ENCODE assay signal across 23 cellular contexts in the genomic region with DNA sequence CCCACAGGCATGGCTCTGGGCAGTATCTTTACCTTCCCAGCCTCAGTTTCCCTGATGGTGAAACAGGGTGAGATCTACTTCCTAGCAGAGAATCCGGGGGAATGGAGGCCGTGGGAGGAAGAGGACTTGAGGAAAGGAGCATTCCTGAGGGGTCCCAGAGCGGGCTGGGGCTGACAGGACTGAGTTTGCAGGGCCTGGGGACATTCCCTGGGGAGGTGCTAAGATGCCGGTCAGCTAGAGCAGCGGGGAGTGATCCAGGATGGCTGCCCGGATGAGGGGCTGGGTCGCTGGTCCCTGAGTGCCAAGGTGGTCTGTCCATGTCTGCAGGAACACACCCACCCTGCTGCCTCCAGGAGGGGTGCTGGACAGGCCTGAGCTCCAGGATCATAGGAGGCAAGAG.
"Had no signal": no experiment of that assay in that cellular context is flagged by ENCODE, and none has a peak within 500 bp of the region (broad histone marks: within the 10 kb centered on the region; RNA-seq: fewer than 3 reads in every experiment).

No MANE protein-coding gene starts in this region.

- ATAC-seq: activated CD8-positive, alpha-beta T cell treated with anti-CD3 and anti-CD28 coated beads for 36 hours; activated T-cell treated with anti-CD3 and anti-CD28 coated beads, Interleukin-2, amount 50 U/mL, for 72 hours; activated T-helper 17 cell treated with anti-CD3 and anti-CD28 coated beads, Interleukin-2, amount 50 U/mL, for 72 hours; Panc1 had no signal

- H3K4me3 ChIP-seq: ascending aorta, breast epithelium, SJCRH30, SK-N-MC had no signal

- H3K36me3 Mint-ChIP-seq: activated naive CD8-positive, alpha-beta T cell treated with anti-CD3 and anti-CD28 coated beads, Interleukin-2, amount 10 ng/mL, durations not matched to agents 7 days and 5 days had no signal

- H3K9me3 Mint-ChIP-seq: activated CD4-positive, alpha-beta T cell treated with anti-CD3 and anti-CD28 coated beads, Interleukin-2, amount 10 ng/mL, durations not matched to agents 24 days and 14 days; activated CD8-positive, alpha-beta T cell treated with anti-CD3 and anti-CD28 coated beads for 36 hours; activated naive CD8-positive, alpha-beta T cell treated with anti-CD3 and anti-CD28 coated beads, Interleukin-2, amount 10 ng/mL, durations not matched to agents 7 days and 5 days; activated T-cell treated with anti-CD3 and anti-CD28 coated beads, Interleukin-2, amount 50 U/mL, for 72 hours; activated T-helper 17 cell treated with anti-CD3 and anti-CD28 coated beads, Interleukin-2, amount 50 U/mL, for 72 hours had no signal

- DNase-seq: activated CD4-positive, alpha-beta T cell treated with anti-CD3 and anti-CD28 coated beads, Interleukin-2, amount 10 ng/mL, durations not matched to agents 24 days and 14 days; activated CD4-positive, alpha-beta T cell treated with anti-CD3 and anti-CD28 coated beads, Interleukin-2, amount 50 U/mL, for 4 hours; activated CD8-positive, alpha-beta T cell treated with anti-CD3 and anti-CD28 coated beads for 36 hours; activated effector memory CD4-positive, alpha-beta T cell treated with anti-CD3 and anti-CD28 coated beads, Interleukin-2, amount 50 U/mL, for 16 hours; activated naive CD4-positive, alpha-beta T cell; activated naive CD4-positive, alpha-beta T cell treated with anti-CD3 and anti-CD28 coated beads, Interleukin-2, amount 50 U/mL, for 16 hours; activated naive CD8-positive, alpha-beta T cell treated with anti-CD3 and anti-CD28 coated beads, Interleukin-2, amount 10 ng/mL, durations not matched to agents 7 days and 5 days; activated T-cell treated with anti-CD3 and anti-CD28 coated beads, Interleukin-2, amount 50 U/mL, for 1 hour; activated T-cell treated with anti-CD3 and anti-CD28 coated beads, Interleukin-2, amount 50 U/mL, for 72 hours; amygdala; NCI-H1436 treated with DMSO at 0.1 percent for 48 hours; NCI-H1694 treated with DMSO at 0.1 percent for 48 hours; NCI-H2029; NCI-H345; NCI-H524 treated with DMSO at 0.1 percent for 48 hours; SHP77; SJCRH30; T1000 had no signal

- H3K27me3 Mint-ChIP-seq: activated CD4-positive, alpha-beta T cell treated with anti-CD3 and anti-CD28 coated beads, Interleukin-2, amount 10 ng/mL, durations not matched to agents 24 days and 14 days; activated CD8-positive, alpha-beta T cell treated with anti-CD3 and anti-CD28 coated beads for 36 hours; activated naive CD8-positive, alpha-beta T cell treated with anti-CD3 and anti-CD28 coated beads, Interleukin-2, amount 10 ng/mL, durations not matched to agents 7 days and 5 days had no signal

- H3K27ac ChIP-seq: ascending aorta, breast epithelium, SJCRH30, SK-N-MC had no signal

- H3K4me1 Mint-ChIP-seq: activated T-helper 17 cell treated with anti-CD3 and anti-CD28 coated beads, Interleukin-2, amount 50 U/mL, for 72 hours had no signal

- H3K27me3 ChIP-seq: ascending aorta, breast epithelium, SJCRH30 had no signal

- H3K4me1 ChIP-seq: ascending aorta, breast epithelium, SJCRH30 had no signal

- H3K27ac Mint-ChIP-seq: activated CD4-positive, alpha-beta T cell treated with anti-CD3 and anti-CD28 coated beads, Interleukin-2, amount 10 ng/mL, durations not matched to agents 24 days and 14 days; activated CD8-positive, alpha-beta T cell treated with anti-CD3 and anti-CD28 coated beads for 36 hours; activated naive CD8-positive, alpha-beta T cell treated with anti-CD3 and anti-CD28 coated beads, Interleukin-2, amount 10 ng/mL, durations not matched to agents 7 days and 5 days; activated T-cell treated with anti-CD3 and anti-CD28 coated beads, Interleukin-2, amount 50 U/mL, for 72 hours; activated T-helper 17 cell treated with anti-CD3 and anti-CD28 coated beads, Interleukin-2, amount 50 U/mL, for 72 hours had no signal

- H3K4me3 Mint-ChIP-seq: activated CD4-positive, alpha-beta T cell treated with anti-CD3 and anti-CD28 coated beads, Interleukin-2, amount 10 ng/mL, durations not matched to agents 24 days and 14 days; activated CD8-positive, alpha-beta T cell treated with anti-CD3 and anti-CD28 coated beads for 36 hours; activated naive CD8-positive, alpha-beta T cell treated with anti-CD3 and anti-CD28 coated beads, Interleukin-2, amount 10 ng/mL, durations not matched to agents 7 days and 5 days; activated T-cell treated with anti-CD3 and anti-CD28 coated beads, Interleukin-2, amount 50 U/mL, for 72 hours; activated T-helper 17 cell treated with anti-CD3 and anti-CD28 coated beads, Interleukin-2, amount 50 U/mL, for 72 hours had no signal

- H3K36me3 ChIP-seq: ascending aorta, breast epithelium, SJCRH30 had no signal

- H3K9me3 ChIP-seq: ascending aorta, breast epithelium, SJCRH30 had no signal
